1 cellular context compared by ENCODE assay signal in the genomic region with DNA sequence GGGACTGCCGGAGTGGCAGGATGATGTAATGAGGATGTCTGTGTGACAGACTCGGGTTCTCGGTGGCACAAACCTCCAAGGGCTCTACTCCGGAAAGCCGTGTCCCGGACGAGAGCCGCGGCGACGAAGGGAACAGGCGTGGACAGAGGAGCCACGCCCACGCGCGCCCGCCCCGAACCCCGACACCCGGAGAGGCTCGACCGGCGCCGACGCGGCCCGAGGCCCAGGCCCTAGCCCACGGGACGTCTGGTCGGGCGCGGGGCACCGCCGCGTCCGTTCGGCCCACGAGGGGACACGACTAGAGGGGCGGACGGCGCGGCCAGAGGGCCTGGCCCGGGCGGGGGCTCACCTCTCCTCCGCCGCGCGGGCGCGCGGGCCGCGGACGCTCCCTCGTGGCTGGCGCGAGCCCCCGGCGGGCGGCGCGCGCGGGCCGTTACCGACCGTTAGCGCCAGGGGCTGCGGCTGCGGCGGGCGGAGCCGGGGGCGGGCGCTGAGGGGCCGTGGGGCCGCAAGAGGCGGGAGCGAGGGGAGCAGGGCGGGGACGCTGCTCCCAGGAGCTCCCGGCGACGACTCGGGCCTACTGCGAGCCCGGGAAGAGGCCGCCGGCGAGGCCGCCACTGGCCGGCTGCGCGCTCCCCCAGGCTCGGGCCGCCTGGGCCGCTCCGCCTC.
TF ChIP-seq lines count a peak whose summit lies in the region.

No MANE protein-coding gene starts in this region.

TF ChIP-seq in neural cell, 6 proteins besides CTCF, POLR2A, EP300 and RAD21 (continued from another document):
- TF ChIP-seq, protein P1, sequence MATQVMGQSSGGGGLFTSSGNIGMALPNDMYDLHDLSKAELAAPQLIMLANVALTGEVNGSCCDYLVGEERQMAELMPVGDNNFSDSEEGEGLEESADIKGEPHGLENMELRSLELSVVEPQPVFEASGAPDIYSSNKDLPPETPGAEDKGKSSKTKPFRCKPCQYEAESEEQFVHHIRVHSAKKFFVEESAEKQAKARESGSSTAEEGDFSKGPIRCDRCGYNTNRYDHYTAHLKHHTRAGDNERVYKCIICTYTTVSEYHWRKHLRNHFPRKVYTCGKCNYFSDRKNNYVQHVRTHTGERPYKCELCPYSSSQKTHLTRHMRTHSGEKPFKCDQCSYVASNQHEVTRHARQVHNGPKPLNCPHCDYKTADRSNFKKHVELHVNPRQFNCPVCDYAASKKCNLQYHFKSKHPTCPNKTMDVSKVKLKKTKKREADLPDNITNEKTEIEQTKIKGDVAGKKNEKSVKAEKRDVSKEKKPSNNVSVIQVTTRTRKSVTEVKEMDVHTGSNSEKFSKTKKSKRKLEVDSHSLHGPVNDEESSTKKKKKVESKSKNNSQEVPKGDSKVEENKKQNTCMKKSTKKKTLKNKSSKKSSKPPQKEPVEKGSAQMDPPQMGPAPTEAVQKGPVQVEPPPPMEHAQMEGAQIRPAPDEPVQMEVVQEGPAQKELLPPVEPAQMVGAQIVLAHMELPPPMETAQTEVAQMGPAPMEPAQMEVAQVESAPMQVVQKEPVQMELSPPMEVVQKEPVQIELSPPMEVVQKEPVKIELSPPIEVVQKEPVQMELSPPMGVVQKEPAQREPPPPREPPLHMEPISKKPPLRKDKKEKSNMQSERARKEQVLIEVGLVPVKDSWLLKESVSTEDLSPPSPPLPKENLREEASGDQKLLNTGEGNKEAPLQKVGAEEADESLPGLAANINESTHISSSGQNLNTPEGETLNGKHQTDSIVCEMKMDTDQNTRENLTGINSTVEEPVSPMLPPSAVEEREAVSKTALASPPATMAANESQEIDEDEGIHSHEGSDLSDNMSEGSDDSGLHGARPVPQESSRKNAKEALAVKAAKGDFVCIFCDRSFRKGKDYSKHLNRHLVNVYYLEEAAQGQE (IDR thresholded peaks at IDR 0.05; ENCODE audit: borderline replicate concordance) = no peak
- TF ChIP-seq TAF1 (IDR thresholded peaks at IDR 0.05; ENCODE audit: low read depth) = no peak
